In genomic region chr21:17819878-17820232, GRCh38 we compare ENCODE assay signal across 8 cellular contexts. TPM values are rescaled to one million over a fixed set of nuclear protein-coding genes. Genes with fewer than 3 reads are reported as not detected.
DNase-seq lines count a peak whose midpoint lies in the region; ATAC-seq and TF ChIP-seq lines count a peak whose summit lies in the region.

No MANE protein-coding gene starts in this region.

- H3K4me1 Mint-ChIP-seq in mesothelial cell of epicardium, result peaks cover 20% of the 10 kb centered on the region

- H3K4me2 ChIP-seq in OCI-LY3 (ENCODE audit: low read length), result peak overlapping the region; percentile 89

- H3K4me1 ChIP-seq in OCI-LY3 (ENCODE audit: low read length), result peaks cover 20% of the 10 kb centered on the region

- no peak for TF ChIP-seq CTCF in C4-2B (conservative IDR thresholded peaks at IDR 0.05)
- TF ChIP-seq CTCF in OCI-LY3 (IDR thresholded peaks at IDR 0.05; ENCODE audit: low read depth, low read length), result no peak
- no peak for TF ChIP-seq CTCF in choroid plexus epithelial cell (conservative IDR thresholded peaks at IDR 0.05; ENCODE audit: low read depth, low read length)
- TF ChIP-seq CTCF in mesothelial cell of epicardium (IDR thresholded peaks at IDR 0.05; ENCODE audit: unreplicated experiment), result no peak

- H2AFZ ChIP-seq in OCI-LY3 (ENCODE audit: low read depth, low read length), result peak overlapping the region; percentile 39

- 0 out of 2 replicates have a peak, but pooled peaks cover 5% of the 10 kb centered on the region for H4K20me1 ChIP-seq in OCI-LY3 (ENCODE audit: insufficient read depth, low read length)

- H3K27ac ChIP-seq in C4-2B (peak overlapping the region; percentile 81), OCI-LY3 (ENCODE audit: low read length) (peak overlapping the region; percentile 79)

- H3K4me3 Mint-ChIP-seq in mesothelial cell of epicardium, result peak overlapping the region; percentile 84

- H3K27me3 ChIP-seq in OCI-LY3 (ENCODE audit: low read depth, low read length), result no peaks in the 10 kb centered on the region

- DNase-seq in choroid plexus epithelial cell (ENCODE audit: low read depth) (no peak), mesothelial cell of epicardium (ENCODE audit: low spot score in 2 of 2, unreplicated experiment in 2 of 2) (no peak), AG20443 (ENCODE audit: low spot score) (no peak), SW480 (ENCODE audit: low spot score) (no peak)

- H3K4me3 ChIP-seq in OCI-LY3 (ENCODE audit: low read length) (peak overlapping the region; percentile 93), choroid plexus epithelial cell (ENCODE audit: low read depth, low read length) (peak overlapping the region; percentile 87)

- ATAC-seq in GM18909 (IDR thresholded peaks at IDR 0.05; ENCODE audit: poor library complexity, unreplicated experiment) (peak; percentile 73), HG03066 (IDR thresholded peaks at IDR 0.05; ENCODE audit: low read depth, unreplicated experiment) (peak; percentile 64)

- peaks cover 25% of the 10 kb centered on the region for H3K79me2 ChIP-seq in OCI-LY3 (ENCODE audit: low read length)

- no peaks in the 10 kb centered on the region for H3K27me3 Mint-ChIP-seq in mesothelial cell of epicardium (ENCODE audit: low read depth)

- H3K9me3 Mint-ChIP-seq in mesothelial cell of epicardium, result no peaks in the 10 kb centered on the region

- H3K36me3 Mint-ChIP-seq in mesothelial cell of epicardium, result peaks cover 3% of the 10 kb centered on the region

- peak overlapping the region; percentile 99 for H3K27ac Mint-ChIP-seq in mesothelial cell of epicardium

- peak overlapping the region; percentile 93 for H3K9ac ChIP-seq in OCI-LY3 (ENCODE audit: low read length)

- peaks cover 13% of the 10 kb centered on the region for H3K36me3 ChIP-seq in OCI-LY3 (replicated peaks; ENCODE audit: low read depth, low read length)

- H3K9me3 ChIP-seq in OCI-LY3 (ENCODE audit: insufficient read depth, low read length), result no peaks in the 10 kb centered on the region

RNA-seq across cellular contexts. Expression of gene C21orf91, which starts 0.7 kb away (rescaled TPM):
- 26.7 to 28.3 TPM (median 26.7 TPM) in 3 replicates for total RNA-seq in mesothelial cell of epicardium
